Comparison of ENCODE assay signal across 28 cellular contexts in genomic region chr15:46178138-46178537, GRCh38.
"Had no signal": no experiment of that assay in that cellular context is flagged by ENCODE, and none has a peak within 500 bp of the region (broad histone marks: within the 10 kb centered on the region; RNA-seq: fewer than 3 reads in every experiment).

No MANE protein-coding gene starts in this region.

- DNase-seq: stimulated activated CD4-positive, alpha-beta T cell treated with anti-CD3 and anti-CD28 coated beads, Interleukin-2, amount 100 ng/mL, for 48 hours; stimulated activated CD4-positive, alpha-beta T cell treated with anti-CD3 and anti-CD28 coated beads, Interleukin-4, amount 100 ng/mL, for 1 hour; stimulated activated CD4-positive, alpha-beta T cell treated with anti-CD3 and anti-CD28 coated beads, Interleukin-4, amount 100 ng/mL, for 24 hours; stimulated activated CD4-positive, alpha-beta T cell treated with anti-CD3 and anti-CD28 coated beads, Interleukin-4, amount 100 ng/mL, for 4 hours; stimulated activated CD8-positive, alpha-beta memory T cell treated with anti-CD3 and anti-CD28 coated beads, Interleukin-4, amount 100 ng/mL, for 48 hours; stimulated activated naive B cell treated with anti-CD40 and anti-IgM and Interleukin-4, amounts not matched to agents 10 μg/mL and 1 μg/mL and 100 μg/mL, for 72 hours; stimulated activated naive CD4-positive, alpha-beta T cell; stimulated activated naive CD4-positive, alpha-beta T cell treated with Interleukin-2 at 50 U/mL for 16 hours; stimulated activated naive CD8-positive, alpha-beta T cell treated with anti-CD3 and anti-CD28 coated beads, Interleukin-15, amount 100 ng/mL, for 72 hours; stimulated activated naive CD8-positive, alpha-beta T cell treated with anti-CD3 and anti-CD28 coated beads, Interleukin-15, Interleukin-2, amounts not matched to agents 100 U/mL and 50 U/mL, for 24 hours; stomach; substantia nigra; testis; thyroid gland; tibial artery; transverse colon; trophoblast cell; upper lobe of left lung; upper lobe of right lung; uterus had no signal

- H3K4me1 Mint-ChIP-seq: stimulated activated effector memory CD8-positive, alpha-beta T cell treated with anti-CD3 and anti-CD28 coated beads, Interleukin-12 subunit alpha, Interleukin-12 subunit beta, amount 100 ng/mL, for 72 hours; stimulated activated memory B cell treated with anti-CD40 and anti-IgM and Interleukin-4, amounts not matched to agents 10 μg/mL and 1 μg/mL and 100 μg/mL, for 72 hours; stimulated activated naive B cell treated with anti-CD40 and anti-IgM and Interleukin-4, amounts not matched to agents 10 μg/mL and 1 μg/mL and 100 μg/mL, for 72 hours; stimulated activated naive CD8-positive, alpha-beta T cell treated with anti-CD3 and anti-CD28 coated beads, Interleukin-15, amount 100 ng/mL, for 72 hours had no signal

- H3K27ac ChIP-seq: stomach, suprapubic skin, testis, thoracic aorta, thyroid gland, tibial artery, tibial nerve, transverse colon, upper lobe of left lung, upper lobe of right lung, uterus, vagina had no signal

- H3K27ac Mint-ChIP-seq: stimulated activated effector memory CD8-positive, alpha-beta T cell treated with anti-CD3 and anti-CD28 coated beads, Interleukin-12 subunit alpha, Interleukin-12 subunit beta, amount 100 ng/mL, for 72 hours; stimulated activated memory B cell treated with anti-CD40 and anti-IgM and Interleukin-4, amounts not matched to agents 10 μg/mL and 1 μg/mL and 100 μg/mL, for 72 hours; stimulated activated naive B cell treated with anti-CD40 and anti-IgM and Interleukin-4, amounts not matched to agents 10 μg/mL and 1 μg/mL and 100 μg/mL, for 72 hours; stimulated activated naive CD8-positive, alpha-beta T cell treated with anti-CD3 and anti-CD28 coated beads, Interleukin-15, amount 100 ng/mL, for 72 hours; stimulated activated naive CD8-positive, alpha-beta T cell treated with anti-CD3 and anti-CD28 coated beads, Interleukin-15, Interleukin-2, amounts not matched to agents 100 ng/mL and 50 ng/mL, for 24 hours; type B pancreatic cell had no signal

- H3K27me3 ChIP-seq: stomach, suprapubic skin, testis, thyroid gland, tibial artery, tibial nerve, transverse colon, upper lobe of left lung, upper lobe of right lung, uterus, vagina had no signal

- H3K27me3 Mint-ChIP-seq: stimulated activated memory B cell treated with anti-CD40 and anti-IgM and Interleukin-4, amounts not matched to agents 10 μg/mL and 1 μg/mL and 100 μg/mL, for 72 hours; stimulated activated naive B cell treated with anti-CD40 and anti-IgM and Interleukin-4, amounts not matched to agents 10 μg/mL and 1 μg/mL and 100 μg/mL, for 72 hours; stimulated activated naive CD8-positive, alpha-beta T cell treated with anti-CD3 and anti-CD28 coated beads, Interleukin-15, amount 100 ng/mL, for 72 hours; stimulated activated naive CD8-positive, alpha-beta T cell treated with anti-CD3 and anti-CD28 coated beads, Interleukin-15, Interleukin-2, amounts not matched to agents 100 ng/mL and 50 ng/mL, for 24 hours; type B pancreatic cell had no signal

- H3K9me3 ChIP-seq: testis, thyroid gland, transverse colon, upper lobe of right lung, uterus, vagina had no signal

- H3K4me3 ChIP-seq: stomach, suprapubic skin, testis, thoracic aorta, thyroid gland, tibial artery, tibial nerve, transverse colon, upper lobe of left lung, upper lobe of right lung, uterus, vagina had no signal

- H3K36me3 Mint-ChIP-seq: stimulated activated effector memory CD8-positive, alpha-beta T cell treated with anti-CD3 and anti-CD28 coated beads, Interleukin-12 subunit alpha, Interleukin-12 subunit beta, amount 100 ng/mL, for 72 hours; stimulated activated memory B cell treated with anti-CD40 and anti-IgM and Interleukin-4, amounts not matched to agents 10 μg/mL and 1 μg/mL and 100 μg/mL, for 72 hours; stimulated activated naive B cell treated with anti-CD40 and anti-IgM and Interleukin-4, amounts not matched to agents 10 μg/mL and 1 μg/mL and 100 μg/mL, for 72 hours; type B pancreatic cell had no signal

- H3K4me3 Mint-ChIP-seq: stimulated activated effector memory CD8-positive, alpha-beta T cell treated with anti-CD3 and anti-CD28 coated beads, Interleukin-12 subunit alpha, Interleukin-12 subunit beta, amount 100 ng/mL, for 72 hours; stimulated activated memory B cell treated with anti-CD40 and anti-IgM and Interleukin-4, amounts not matched to agents 10 μg/mL and 1 μg/mL and 100 μg/mL, for 72 hours; stimulated activated naive B cell treated with anti-CD40 and anti-IgM and Interleukin-4, amounts not matched to agents 10 μg/mL and 1 μg/mL and 100 μg/mL, for 72 hours; stimulated activated naive CD8-positive, alpha-beta T cell treated with anti-CD3 and anti-CD28 coated beads, Interleukin-15, amount 100 ng/mL, for 72 hours; stimulated activated naive CD8-positive, alpha-beta T cell treated with anti-CD3 and anti-CD28 coated beads, Interleukin-15, Interleukin-2, amounts not matched to agents 100 ng/mL and 50 ng/mL, for 24 hours; type B pancreatic cell had no signal

- H3K36me3 ChIP-seq: stomach, suprapubic skin, thoracic aorta, thyroid gland, tibial artery, tibial nerve, transverse colon, upper lobe of left lung, upper lobe of right lung, uterus, vagina had no signal
